1 cellular context compared by ENCODE assay signal in the genomic region with DNA sequence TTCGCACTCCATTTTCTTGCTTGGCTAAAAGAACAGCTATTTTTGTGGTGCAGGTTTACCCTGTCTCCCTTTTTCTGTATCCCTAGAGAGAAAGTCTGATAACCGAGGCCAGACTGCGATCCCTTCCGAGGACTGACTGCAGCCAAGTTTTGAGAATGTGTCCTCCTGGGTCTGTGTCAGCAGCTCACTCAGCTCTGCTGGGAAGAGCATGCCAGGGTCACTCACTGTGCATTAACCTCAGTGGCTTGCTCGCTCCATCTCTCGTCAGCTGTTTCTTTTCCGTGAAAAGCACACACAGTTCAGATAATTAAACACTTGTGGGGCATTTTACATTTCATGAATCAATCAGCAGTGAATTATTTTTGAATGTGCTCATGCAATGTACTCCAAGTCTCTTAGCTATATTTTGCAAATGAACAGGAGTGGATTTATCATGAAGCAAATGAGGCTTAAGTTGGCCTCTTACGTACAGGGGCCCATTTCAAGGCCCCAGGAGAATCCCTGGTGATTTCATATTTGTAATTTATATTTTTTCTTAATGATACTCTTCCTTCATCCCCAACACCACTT.
TF ChIP-seq lines count a peak whose summit lies in the region.

No MANE protein-coding gene starts in this region.

TF ChIP-seq in liver, 16 proteins besides CTCF, POLR2A, EP300 and RAD21 (continued from another document):
- TF ChIP-seq, protein P1, sequence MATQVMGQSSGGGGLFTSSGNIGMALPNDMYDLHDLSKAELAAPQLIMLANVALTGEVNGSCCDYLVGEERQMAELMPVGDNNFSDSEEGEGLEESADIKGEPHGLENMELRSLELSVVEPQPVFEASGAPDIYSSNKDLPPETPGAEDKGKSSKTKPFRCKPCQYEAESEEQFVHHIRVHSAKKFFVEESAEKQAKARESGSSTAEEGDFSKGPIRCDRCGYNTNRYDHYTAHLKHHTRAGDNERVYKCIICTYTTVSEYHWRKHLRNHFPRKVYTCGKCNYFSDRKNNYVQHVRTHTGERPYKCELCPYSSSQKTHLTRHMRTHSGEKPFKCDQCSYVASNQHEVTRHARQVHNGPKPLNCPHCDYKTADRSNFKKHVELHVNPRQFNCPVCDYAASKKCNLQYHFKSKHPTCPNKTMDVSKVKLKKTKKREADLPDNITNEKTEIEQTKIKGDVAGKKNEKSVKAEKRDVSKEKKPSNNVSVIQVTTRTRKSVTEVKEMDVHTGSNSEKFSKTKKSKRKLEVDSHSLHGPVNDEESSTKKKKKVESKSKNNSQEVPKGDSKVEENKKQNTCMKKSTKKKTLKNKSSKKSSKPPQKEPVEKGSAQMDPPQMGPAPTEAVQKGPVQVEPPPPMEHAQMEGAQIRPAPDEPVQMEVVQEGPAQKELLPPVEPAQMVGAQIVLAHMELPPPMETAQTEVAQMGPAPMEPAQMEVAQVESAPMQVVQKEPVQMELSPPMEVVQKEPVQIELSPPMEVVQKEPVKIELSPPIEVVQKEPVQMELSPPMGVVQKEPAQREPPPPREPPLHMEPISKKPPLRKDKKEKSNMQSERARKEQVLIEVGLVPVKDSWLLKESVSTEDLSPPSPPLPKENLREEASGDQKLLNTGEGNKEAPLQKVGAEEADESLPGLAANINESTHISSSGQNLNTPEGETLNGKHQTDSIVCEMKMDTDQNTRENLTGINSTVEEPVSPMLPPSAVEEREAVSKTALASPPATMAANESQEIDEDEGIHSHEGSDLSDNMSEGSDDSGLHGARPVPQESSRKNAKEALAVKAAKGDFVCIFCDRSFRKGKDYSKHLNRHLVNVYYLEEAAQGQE (IDR thresholded peaks at IDR 0.05) = no peak
- TF ChIP-seq NR2F2 (IDR thresholded peaks at IDR 0.05) = peak; percentile 68
